ENCODE assay signal across 16 cellular contexts in the genomic region with DNA sequence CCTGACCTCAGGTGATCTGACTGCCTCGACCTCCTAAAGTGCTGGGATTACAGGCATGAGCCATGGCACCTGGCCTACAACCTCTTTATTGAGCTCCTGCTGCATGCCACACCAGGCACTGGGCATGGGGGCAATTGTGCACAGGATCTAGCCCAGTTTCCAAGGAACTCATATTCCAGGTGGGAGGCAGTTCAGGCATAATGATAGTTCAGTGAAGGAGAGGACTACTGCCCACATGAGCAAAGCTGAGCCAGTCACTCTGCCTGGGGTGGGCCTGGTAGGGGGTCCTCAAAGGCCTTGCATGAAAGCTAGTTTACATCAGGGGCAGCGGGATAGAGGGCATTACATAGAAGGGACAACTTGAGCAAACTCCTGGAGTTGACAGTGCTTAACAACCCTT. TPM values are rescaled to one million over a fixed set of nuclear protein-coding genes. Genes with fewer than 3 reads are reported as not detected.
DNase-seq lines count a peak whose midpoint lies in the region; ATAC-seq and TF ChIP-seq lines count a peak whose summit lies in the region.
"Had no signal": no experiment of that assay in that cellular context is flagged by ENCODE, and none has a peak within 500 bp of the region (broad histone marks: within the 10 kb centered on the region; RNA-seq: fewer than 3 reads in every experiment).

No MANE protein-coding gene starts in this region.

- peak overlapping the region; percentile 60 for H3K27ac Mint-ChIP-seq in stimulated activated effector memory CD8-positive, alpha-beta T cell treated with anti-CD3 and anti-CD28 coated beads, Interleukin-12 subunit alpha, Interleukin-12 subunit beta, amount 100 ng/mL, for 72 hours
- H3K27ac Mint-ChIP-seq: CD4-positive, CD25-positive, alpha-beta regulatory T cell; GM23338; HFFc6 had no signal

- POLR2A ChIA-PET in HEK293 (lab: Yijun Ruan, JAX): interaction anchor here (1.3 kb wide), 1 partner anchor 46 kb away, joined by 3 read pairs; no protein-coding TSS in a partner anchor

- ATAC-seq in Right ventricle myocardium inferior (no peak), GM19395 (IDR thresholded peaks at IDR 0.05; ENCODE audit: unreplicated experiment) (no peak)
- ATAC-seq in stimulated activated effector memory CD8-positive, alpha-beta T cell treated with anti-CD3 and anti-CD28 coated beads, Interleukin-12 subunit alpha, Interleukin-12 subunit beta, amount 100 ng/mL, for 72 hours: no peak
- ATAC-seq: GM23338 had no signal

- no peaks in the 10 kb centered on the region for H3K36me3 Mint-ChIP-seq in stimulated activated effector memory CD8-positive, alpha-beta T cell treated with anti-CD3 and anti-CD28 coated beads, Interleukin-12 subunit alpha, Interleukin-12 subunit beta, amount 100 ng/mL, for 72 hours

- H3K36me3 ChIP-seq in left ventricle myocardium inferior: no peaks in the 10 kb centered on the region
- H3K36me3 ChIP-seq in HEK293 (ENCODE audit: control insufficient read depth in 2 of 2, insufficient read depth in 1 of 2, low read length in 2 of 2): no peaks in the 10 kb centered on the region
- H3K36me3 ChIP-seq: BE2C had no signal

- intact Hi-C loops in Right ventricle myocardium inferior (cut with DNase I) (loop anchor here (10.0 kb wide), 1 partner anchor 337 kb away; no protein-coding TSS in a partner anchor), left ventricle myocardium inferior (cut with micrococcal nuclease) (no loop called here)

- H3K9me3 ChIP-seq in left ventricle myocardium inferior (replicated peaks) (no peaks in the 10 kb centered on the region), HEK293 (ENCODE audit: control insufficient read depth, insufficient read depth, low read depth, low read length) (no peaks in the 10 kb centered on the region)
- H3K9me3 ChIP-seq: BE2C, Caco-2 had no signal

- H3K4me3 Mint-ChIP-seq in stimulated activated effector memory CD8-positive, alpha-beta T cell treated with anti-CD3 and anti-CD28 coated beads, Interleukin-12 subunit alpha, Interleukin-12 subunit beta, amount 100 ng/mL, for 72 hours: no peak overlapping the region
- H3K4me3 Mint-ChIP-seq: GM23338, HFFc6 had no signal

- TF ChIP-seq CTCF in left ventricle myocardium inferior (IDR thresholded peaks at IDR 0.05; ENCODE audit: borderline replicate concordance) (no peak), HEK293 (tag by site-specific recombination; IDR thresholded peaks at IDR 0.05) (no peak)

- peaks cover 22% of the 10 kb centered on the region for H3K4me1 ChIP-seq in left ventricle myocardium inferior
- no peaks in the 10 kb centered on the region for H3K4me1 ChIP-seq in HEK293 (ENCODE audit: control insufficient read depth, insufficient read depth, low read length)
- H3K4me1 ChIP-seq: BE2C had no signal

- H3K27ac ChIP-seq in left ventricle myocardium inferior (replicated peaks) (no peak overlapping the region), HEK293 (ENCODE audit: extremely low read depth, low read depth, low read length) (no peak overlapping the region)

- CTCF ChIA-PET in HEK293 (lab: Yijun Ruan, JAX): interaction anchor here (0.6 to 1.4 kb wide), 5 partner anchors 8 to 152 kb away, joined by 3 to 5 read pairs (median 3); no protein-coding TSS in a partner anchor

- H3K27me3 ChIP-seq in left ventricle myocardium inferior (ENCODE audit: low read depth): no peaks in the 10 kb centered on the region
- H3K27me3 ChIP-seq: BE2C had no signal

- H3K9me3 Mint-ChIP-seq in stimulated activated effector memory CD8-positive, alpha-beta T cell treated with anti-CD3 and anti-CD28 coated beads, Interleukin-12 subunit alpha, Interleukin-12 subunit beta, amount 100 ng/mL, for 72 hours: no peaks in the 10 kb centered on the region
- H3K9me3 Mint-ChIP-seq: CD4-positive, CD25-positive, alpha-beta regulatory T cell; GM23338; HFFc6 had no signal

- H3K4me3 ChIP-seq in left ventricle myocardium inferior (no peak overlapping the region), HEK293 (ENCODE audit: low read depth, low read length) (no peak overlapping the region)
- H3K4me3 ChIP-seq: GM23338 had no signal

- DNase-seq in Right ventricle myocardium inferior (ENCODE audit: missing footprints) (peak; percentile 8), left ventricle myocardium inferior (no peak), ecto neural progenitor cell (ENCODE audit: low spot score) (peak; percentile 37), globus pallidus (ENCODE audit: low spot score) (no peak)
- DNase-seq in stimulated activated effector memory CD8-positive, alpha-beta T cell treated with anti-CD3 and anti-CD28 coated beads, Interleukin-12 subunit alpha, Interleukin-12 subunit beta, amount 100 ng/mL, for 72 hours (ENCODE audit: low spot score in 2 of 2): no peak
- DNase-seq: ACHN; BE2C; Caco-2; CD4-positive, CD25-positive, alpha-beta regulatory T cell; HCEC 1CT; HFFc6; IMR-90 had no signal

- peaks cover 27% of the 10 kb centered on the region for H3K4me1 Mint-ChIP-seq in stimulated activated effector memory CD8-positive, alpha-beta T cell treated with anti-CD3 and anti-CD28 coated beads, Interleukin-12 subunit alpha, Interleukin-12 subunit beta, amount 100 ng/mL, for 72 hours

TF ChIP-seq in HEK293, 187 proteins besides CTCF, POLR2A, EP300 and RAD21:
- no peak for TF ChIP-seq ZNF221 (tag by site-specific recombination; IDR thresholded peaks at IDR 0.05; ENCODE audit: borderline replicate concordance)
- 0 out of 2 replicates have a peak, but pooled peaks have one; percentile 25 for TF ChIP-seq ZIC2 (tag by site-specific recombination; IDR thresholded peaks at IDR 0.05)
- TF ChIP-seq ZFP37 (tag by site-specific recombination; IDR thresholded peaks at IDR 0.05): no peak
- TF ChIP-seq, protein P1, sequence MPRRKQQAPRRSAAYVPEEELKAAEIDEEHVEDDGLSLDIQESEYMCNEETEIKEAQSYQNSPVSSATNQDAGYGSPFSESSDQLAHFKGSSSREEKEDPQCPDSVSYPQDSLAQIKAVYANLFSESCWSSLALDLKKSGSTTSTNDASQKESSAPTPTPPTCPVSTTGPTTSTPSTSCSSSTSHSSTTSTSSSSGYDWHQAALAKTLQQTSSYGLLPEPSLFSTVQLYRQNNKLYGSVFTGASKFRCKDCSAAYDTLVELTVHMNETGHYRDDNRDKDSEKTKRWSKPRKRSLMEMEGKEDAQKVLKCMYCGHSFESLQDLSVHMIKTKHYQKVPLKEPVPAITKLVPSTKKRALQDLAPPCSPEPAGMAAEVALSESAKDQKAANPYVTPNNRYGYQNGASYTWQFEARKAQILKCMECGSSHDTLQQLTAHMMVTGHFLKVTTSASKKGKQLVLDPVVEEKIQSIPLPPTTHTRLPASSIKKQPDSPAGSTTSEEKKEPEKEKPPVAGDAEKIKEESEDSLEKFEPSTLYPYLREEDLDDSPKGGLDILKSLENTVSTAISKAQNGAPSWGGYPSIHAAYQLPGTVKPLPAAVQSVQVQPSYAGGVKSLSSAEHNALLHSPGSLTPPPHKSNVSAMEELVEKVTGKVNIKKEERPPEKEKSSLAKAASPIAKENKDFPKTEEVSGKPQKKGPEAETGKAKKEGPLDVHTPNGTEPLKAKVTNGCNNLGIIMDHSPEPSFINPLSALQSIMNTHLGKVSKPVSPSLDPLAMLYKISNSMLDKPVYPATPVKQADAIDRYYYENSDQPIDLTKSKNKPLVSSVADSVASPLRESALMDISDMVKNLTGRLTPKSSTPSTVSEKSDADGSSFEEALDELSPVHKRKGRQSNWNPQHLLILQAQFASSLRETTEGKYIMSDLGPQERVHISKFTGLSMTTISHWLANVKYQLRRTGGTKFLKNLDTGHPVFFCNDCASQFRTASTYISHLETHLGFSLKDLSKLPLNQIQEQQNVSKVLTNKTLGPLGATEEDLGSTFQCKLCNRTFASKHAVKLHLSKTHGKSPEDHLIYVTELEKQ (tag by site-specific recombination; IDR thresholded peaks at IDR 0.05; ENCODE audit: borderline replicate concordance): no peak
- TF ChIP-seq SCRT1 (tag by site-specific recombination; IDR thresholded peaks at IDR 0.05; ENCODE audit: borderline replicate concordance): no peak

RNA-seq across cellular contexts. Expression of a gene that starts 2.6 kb away (rescaled TPM):
- not detected for total RNA-seq in Right ventricle myocardium inferior
- not detected for total RNA-seq in left ventricle myocardium inferior
- total RNA-seq: Caco-2; CD4-positive, CD25-positive, alpha-beta regulatory T cell; GM23338; HFFc6; HT1080; IMR-90 had no signal

RNA-seq across cellular contexts. Expression of a gene that starts 6.5 kb away (rescaled TPM):
- total RNA-seq in Right ventricle myocardium inferior (7.1 TPM), left ventricle myocardium inferior (8.4 TPM)

RNA-seq across cellular contexts. Expression of a gene that starts 6.9 kb away (rescaled TPM):
- total RNA-seq in Right ventricle myocardium inferior (0.24 TPM), left ventricle myocardium inferior (0.16 TPM)
- total RNA-seq: HFFc6, HT1080, IMR-90 had no signal

RNA-seq across cellular contexts. Expression of a gene that starts 33.0 kb away (rescaled TPM):
- total RNA-seq in Right ventricle myocardium inferior (45.6 TPM), left ventricle myocardium inferior (38.6 TPM)

Comparison
In these comparisons a context has a peak if more than half of its experiments do, and no peak if none do; other contexts are left out.
1. DNase-seq: peak in Right ventricle myocardium inferior (single experiment) and ecto neural progenitor cell (single experiment); none in left ventricle myocardium inferior (single experiment), stimulated activated effector memory CD8-positive, alpha-beta T cell treated with anti-CD3 and anti-CD28 coated beads, Interleukin-12 subunit alpha, Interleukin-12 subunit beta, amount 100 ng/mL, for 72 hours (0 of 2) and globus pallidus (single experiment).